Comparison of ENCODE assay signal across 36 cellular contexts in the genomic region with DNA sequence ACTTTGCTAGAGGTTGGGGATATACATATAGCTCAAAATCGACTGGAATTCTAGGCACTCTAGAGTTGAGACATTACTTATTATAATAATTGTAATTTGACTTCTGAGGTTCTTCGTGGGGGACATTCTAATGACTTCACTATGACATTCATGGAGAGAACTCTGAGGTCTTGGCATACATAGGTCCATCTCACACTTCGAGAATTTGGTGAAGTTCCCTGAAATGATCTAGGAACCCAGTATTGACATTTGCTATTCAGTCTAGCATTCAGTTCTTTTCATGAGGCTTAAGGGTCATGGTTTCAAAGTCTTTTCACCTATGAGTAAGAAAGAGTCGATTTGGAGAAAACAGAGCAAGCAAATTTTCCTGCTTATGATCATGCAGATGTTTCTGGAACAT.
"Had no signal": no experiment of that assay in that cellular context is flagged by ENCODE, and none has a peak within 500 bp of the region (broad histone marks: within the 10 kb centered on the region; RNA-seq: fewer than 3 reads in every experiment).

No MANE protein-coding gene starts in this region.

- H3K27me3 Mint-ChIP-seq: activated CD4-positive, alpha-beta T cell treated with anti-CD3 and anti-CD28 coated beads, Interleukin-2, amount 10 ng/mL, durations not matched to agents 24 days and 14 days; activated naive CD4-positive, alpha-beta T cell treated with anti-CD3 and anti-CD28 coated beads, Interleukin-2, amount 10 ng/mL, durations not matched to agents 7 days and 5 days; activated T-cell treated with anti-CD3 and anti-CD28 coated beads, Interleukin-2, amount 50 U/mL, for 24 hours; central memory CD8-positive, alpha-beta T cell had no signal

- H3K27ac Mint-ChIP-seq: activated CD4-positive, alpha-beta T cell treated with anti-CD3 and anti-CD28 coated beads, Interleukin-2, amount 10 ng/mL, durations not matched to agents 24 days and 14 days; activated CD8-positive, alpha-beta T cell treated with anti-CD3 and anti-CD28 coated beads, Interleukin-2, amount 10 ng/mL, durations not matched to agents 7 days and 5 days; activated naive CD4-positive, alpha-beta T cell treated with anti-CD3 and anti-CD28 coated beads, Interleukin-2, amount 10 ng/mL, durations not matched to agents 7 days and 5 days; activated naive CD8-positive, alpha-beta T cell; activated naive CD8-positive, alpha-beta T cell treated with anti-CD3 and anti-CD28 coated beads, Interleukin-2, amount 50 U/mL, for 24 hours; activated T-cell treated with anti-CD3 and anti-CD28 coated beads, Interleukin-2, amount 50 U/mL, for 24 hours; activated T-helper 1 cell treated with anti-CD3 and anti-CD28 coated beads, Interleukin-12 subunit alpha, Interleukin-12 subunit beta, Interleukin-2, Interleukin-4 antibody, amounts not matched to agents 30 ng/mL and 10 ng/mL and 1 ng/mL, durations not matched to agents 14 hours and 24 hours and 36 hours had no signal

- H3K9me3 Mint-ChIP-seq: activated CD4-positive, alpha-beta T cell treated with anti-CD3 and anti-CD28 coated beads, Interleukin-2, amount 10 ng/mL, durations not matched to agents 24 days and 14 days; activated T-helper 1 cell treated with anti-CD3 and anti-CD28 coated beads, Interleukin-12 subunit alpha, Interleukin-12 subunit beta, Interleukin-2, Interleukin-4 antibody, amounts not matched to agents 30 ng/mL and 10 ng/mL and 1 ng/mL, durations not matched to agents 14 hours and 24 hours and 36 hours had no signal

- ATAC-seq: activated CD8-positive, alpha-beta T cell treated with anti-CD3 and anti-CD28 coated beads, Interleukin-2, amount 10 ng/mL, durations not matched to agents 7 days and 5 days; activated naive CD8-positive, alpha-beta T cell treated with anti-CD3 and anti-CD28 coated beads, Interleukin-2, amount 50 U/mL, for 24 hours; PC-3 had no signal

- H3K4me1 Mint-ChIP-seq: activated CD4-positive, alpha-beta T cell treated with anti-CD3 and anti-CD28 coated beads, Interleukin-2, amount 10 ng/mL, durations not matched to agents 24 days and 14 days; activated naive CD4-positive, alpha-beta T cell treated with anti-CD3 and anti-CD28 coated beads, Interleukin-2, amount 10 ng/mL, durations not matched to agents 7 days and 5 days; activated naive CD8-positive, alpha-beta T cell treated with anti-CD3 and anti-CD28 coated beads, Interleukin-2, amount 50 U/mL, for 24 hours; central memory CD8-positive, alpha-beta T cell had no signal

- H3K4me3 Mint-ChIP-seq: activated CD4-positive, alpha-beta T cell treated with anti-CD3 and anti-CD28 coated beads, Interleukin-2, amount 10 ng/mL, durations not matched to agents 24 days and 14 days; activated CD8-positive, alpha-beta T cell treated with anti-CD3 and anti-CD28 coated beads, Interleukin-2, amount 10 ng/mL, durations not matched to agents 7 days and 5 days; activated naive CD4-positive, alpha-beta T cell treated with anti-CD3 and anti-CD28 coated beads, Interleukin-2, amount 10 ng/mL, durations not matched to agents 7 days and 5 days; activated naive CD8-positive, alpha-beta T cell; activated naive CD8-positive, alpha-beta T cell treated with anti-CD3 and anti-CD28 coated beads, Interleukin-2, amount 50 U/mL, for 24 hours; activated T-cell treated with anti-CD3 and anti-CD28 coated beads, Interleukin-2, amount 50 U/mL, for 24 hours; activated T-helper 1 cell treated with anti-CD3 and anti-CD28 coated beads, Interleukin-12 subunit alpha, Interleukin-12 subunit beta, Interleukin-2, Interleukin-4 antibody, amounts not matched to agents 30 ng/mL and 10 ng/mL and 1 ng/mL, durations not matched to agents 14 hours and 24 hours and 36 hours; central memory CD8-positive, alpha-beta T cell had no signal

- H3K4me3 ChIP-seq: cardiac muscle cell, MG63, Peyer's patch had no signal

- H3K36me3 Mint-ChIP-seq: activated naive CD4-positive, alpha-beta T cell treated with anti-CD3 and anti-CD28 coated beads, Interleukin-2, amount 10 ng/mL, durations not matched to agents 7 days and 5 days; activated naive CD8-positive, alpha-beta T cell had no signal

- DNase-seq: activated CD4-positive, alpha-beta T cell treated with anti-CD3 and anti-CD28 coated beads for 1 hour; activated CD4-positive, alpha-beta T cell treated with anti-CD3 and anti-CD28 coated beads, Interleukin-2, amount 10 ng/mL, durations not matched to agents 24 days and 14 days; activated CD4-positive, alpha-beta T cell treated with anti-CD3 and anti-CD28 coated beads, Interleukin-2, amount 50 U/mL, for 4 hours; activated CD4-positive, CD25-positive, alpha-beta regulatory T cell; activated CD8-positive, alpha-beta T cell treated with anti-CD3 and anti-CD28 coated beads, Interleukin-2, amount 10 ng/mL, durations not matched to agents 7 days and 5 days; activated gamma-delta T cell treated with Interleukin-2 at 50 U/mL for 16 hours; activated naive CD4-positive, alpha-beta T cell treated with anti-CD3 and anti-CD28 coated beads, Interleukin-2, amount 10 ng/mL, durations not matched to agents 7 days and 5 days; activated naive CD8-positive, alpha-beta T cell treated with anti-CD3 and anti-CD28 coated beads, Interleukin-2, amount 50 U/mL, for 24 hours; activated T-cell treated with anti-CD3 and anti-CD28 coated beads, Interleukin-2, amount 50 U/mL, for 24 hours; amniotic stem cell; aorta; brain microvascular endothelial cell; Karpas-422; KBM-7; MG63; NCI-H1048; NCI-H1105 treated with DMSO at 0.1 percent for 48 hours; NCI-H1436; NCI-H1694 treated with DMSO at 0.1 percent for 48 hours; NCI-H2029; NCI-H345; NCI-H524 treated with DMSO at 0.1 percent for 48 hours; NCI-H748 treated with DMSO at 0.1 percent for 48 hours; NK-92 treated with Interleukin-12 subunit alpha and Interleukin-12 subunit beta, amount 100 ng/mL, for 24 hours; PC-3; Peyer's patch; Right ventricle myocardium superior; SW 1271; T-helper 1 cell; T-helper 2 cell; T-helper 9 cell; WERI-Rb-1 had no signal
